13 cellular contexts compared by ENCODE assay signal in genomic region chr6:133705071-133705470, GRCh38.
DNase-seq lines count a peak whose midpoint lies in the region; TF ChIP-seq lines count a peak whose summit lies in the region.
"Had no signal": no experiment of that assay in that cellular context is flagged by ENCODE, and none has a peak within 500 bp of the region (broad histone marks: within the 10 kb centered on the region; RNA-seq: fewer than 3 reads in every experiment).

No MANE protein-coding gene starts in this region.

- no peak overlapping the region for H2BK15ac ChIP-seq in mesenchymal stem cell (ENCODE audit: low read depth, poor library complexity, severe bottlenecking)

- H3K79me2 ChIP-seq in ACC112 (ENCODE audit: control insufficient read depth, insufficient read depth, low read length, unreplicated experiment), result no peaks in the 10 kb centered on the region

- H3K36me3 Mint-ChIP-seq in HFFc6 (ENCODE audit: low read depth), result peaks cover 19% of the 10 kb centered on the region
- H3K36me3 Mint-ChIP-seq in activated CD4-positive, alpha-beta T cell treated with anti-CD3 and anti-CD28 coated beads, Interleukin-2, amount 10 ng/mL, durations not matched to agents 24 days and 14 days (ENCODE audit: low read depth), result no peaks in the 10 kb centered on the region
- H3K36me3 Mint-ChIP-seq: activated CD4-positive, alpha-beta memory T cell treated with anti-CD3 and anti-CD28 coated beads for 36 hours had no signal

- intact Hi-C loops in activated CD4-positive, alpha-beta T cell treated with anti-CD3 and anti-CD28 coated beads, Interleukin-2, amount 10 ng/mL, durations not matched to agents 24 days and 14 days (cut with micrococcal nuclease), result no loop called here

- no peak overlapping the region for H2AK5ac ChIP-seq in mesenchymal stem cell (ENCODE audit: low read length, severe bottlenecking)

- H3K9me3 Mint-ChIP-seq in HFFc6, result no peaks in the 10 kb centered on the region
- no peaks in the 10 kb centered on the region for H3K9me3 Mint-ChIP-seq in activated CD4-positive, alpha-beta T cell treated with anti-CD3 and anti-CD28 coated beads, Interleukin-2, amount 10 ng/mL, durations not matched to agents 24 days and 14 days
- H3K9me3 Mint-ChIP-seq: activated CD4-positive, alpha-beta memory T cell treated with anti-CD3 and anti-CD28 coated beads for 36 hours had no signal

- H3K36me3 ChIP-seq in ACC112 (ENCODE audit: insufficient read depth, low read length) (no peaks in the 10 kb centered on the region), mesenchymal stem cell (ENCODE audit: control insufficient read depth in 1 of 2, insufficient read depth in 2 of 2, low read depth in 1 of 2, low read length in 2 of 2) (no peaks in the 10 kb centered on the region)
- H3K36me3 ChIP-seq: SJCRH30 had no signal

- H3K4me3 Mint-ChIP-seq in HFFc6, result peak overlapping the region; percentile 38
- H3K4me3 Mint-ChIP-seq in activated CD4-positive, alpha-beta T cell treated with anti-CD3 and anti-CD28 coated beads, Interleukin-2, amount 10 ng/mL, durations not matched to agents 24 days and 14 days, result no peak overlapping the region
- H3K4me3 Mint-ChIP-seq: activated CD4-positive, alpha-beta memory T cell treated with anti-CD3 and anti-CD28 coated beads for 36 hours had no signal

- no peaks in the 10 kb centered on the region for H3K27me3 Mint-ChIP-seq in HFFc6 (ENCODE audit: insufficient read depth)
- peaks cover 22% of the 10 kb centered on the region for H3K27me3 Mint-ChIP-seq in activated CD4-positive, alpha-beta T cell treated with anti-CD3 and anti-CD28 coated beads, Interleukin-2, amount 10 ng/mL, durations not matched to agents 24 days and 14 days

- no peak for TF ChIP-seq CTCF in HFFc6 (IDR thresholded peaks at IDR 0.05)

- H3K79me1 ChIP-seq in mesenchymal stem cell (replicated peaks; ENCODE audit: low read length, poor library complexity, severe bottlenecking), result no peaks in the 10 kb centered on the region

- no peak overlapping the region for H2BK12ac ChIP-seq in mesenchymal stem cell (ENCODE audit: low read length in 2 of 2)

- peak overlapping the region; percentile 35; the same call in 1 of the 2 replicates for H3K4me3 ChIP-seq in ACC112 (ENCODE audit: low read depth, low read length)
- H3K4me3 ChIP-seq in mesenchymal stem cell (ENCODE audit: insufficient read depth in 1 of 2, low read depth in 1 of 2, low read length in 2 of 2), result no peak overlapping the region
- H3K4me3 ChIP-seq: SJCRH30 had no signal

- DNase-seq in HFFc6 (peak; percentile 65), dedifferentiated amniotic fluid mesenchymal stem cell (ENCODE audit: extremely low spot score) (peak; percentile 96), mesenchymal stem cell (no peak), dermis blood vessel endothelial cell (no peak), hippocampal formation (lab: John Stamatoyannopoulos, UW) (no peak), NCI-H510A treated with DMSO at 0.1 percent for 48 hours (lab: John Stamatoyannopoulos, UW) (no peak)
- DNase-seq in activated CD4-positive, alpha-beta T cell treated with anti-CD3 and anti-CD28 coated beads, Interleukin-2, amount 10 ng/mL, durations not matched to agents 24 days and 14 days, result no peak
- DNase-seq: activated CD4-positive, alpha-beta memory T cell treated with anti-CD3 and anti-CD28 coated beads for 36 hours; effector memory CD4-positive, alpha-beta T cell; NCI-H2227 treated with DMSO at 0.1 percent for 48 hours; SJCRH30; small intestine had no signal

- H4K8ac ChIP-seq in mesenchymal stem cell (ENCODE audit: low read length), result no peak overlapping the region

- H3K9ac ChIP-seq in mesenchymal stem cell (ENCODE audit: low read length), result peak overlapping the region; percentile 76

- H4K91ac ChIP-seq in mesenchymal stem cell (ENCODE audit: low read length), result no peak overlapping the region

- H3K9me3 ChIP-seq in mesenchymal stem cell (ENCODE audit: control insufficient read depth, low read length), result no peaks in the 10 kb centered on the region
- H3K9me3 ChIP-seq: SJCRH30 had no signal

- no peak overlapping the region for H3K18ac ChIP-seq in mesenchymal stem cell (ENCODE audit: low read depth in 1 of 2, low read length in 2 of 2)

- H3K27ac Mint-ChIP-seq in HFFc6, result peak overlapping the region; percentile 86
- no peak overlapping the region for H3K27ac Mint-ChIP-seq in activated CD4-positive, alpha-beta T cell treated with anti-CD3 and anti-CD28 coated beads, Interleukin-2, amount 10 ng/mL, durations not matched to agents 24 days and 14 days
- H3K27ac Mint-ChIP-seq: activated CD4-positive, alpha-beta memory T cell treated with anti-CD3 and anti-CD28 coated beads for 36 hours had no signal

- H3K4me1 ChIP-seq in ACC112 (ENCODE audit: control insufficient read depth, insufficient read depth, low read length, unreplicated experiment) (peaks cover 58% of the 10 kb centered on the region), mesenchymal stem cell (ENCODE audit: control insufficient read depth, insufficient read depth, low read depth, low read length) (peaks cover 2% of the 10 kb centered on the region)

- peak overlapping the region; percentile 99 for H3K27ac ChIP-seq in ACC112 (ENCODE audit: low read depth, low read length)
- H3K27ac ChIP-seq in mesenchymal stem cell (ENCODE audit: low read length, poor library complexity, severe bottlenecking), result no peak overlapping the region
- H3K27ac ChIP-seq: SJCRH30 had no signal

- 50% methylated on average over 1 of the region's 1 CpG for WGBS in mesenchymal stem cell

- H3K4ac ChIP-seq in mesenchymal stem cell (ENCODE audit: low read depth in 1 of 2, low read length in 2 of 2), result no peak overlapping the region

- H3K14ac ChIP-seq in mesenchymal stem cell (ENCODE audit: low read length in 2 of 2), result no peak overlapping the region

- peak overlapping the region; percentile 66 for H2AFZ ChIP-seq in ACC112 (ENCODE audit: low read length, unreplicated experiment)
- H2AFZ ChIP-seq in mesenchymal stem cell (ENCODE audit: low read depth, low read length), result no peak overlapping the region

- H3K4me1 Mint-ChIP-seq in HFFc6 (ENCODE audit: low read depth), result peaks cover 71% of the 10 kb centered on the region
- peaks cover 2% of the 10 kb centered on the region for H3K4me1 Mint-ChIP-seq in activated CD4-positive, alpha-beta T cell treated with anti-CD3 and anti-CD28 coated beads, Interleukin-2, amount 10 ng/mL, durations not matched to agents 24 days and 14 days

- no peak overlapping the region for H2BK120ac ChIP-seq in mesenchymal stem cell (ENCODE audit: low read depth, low read length)

- no peak overlapping the region for H3K4me2 ChIP-seq in mesenchymal stem cell (ENCODE audit: low read length, poor library complexity, severe bottlenecking)

- no peak overlapping the region for H3K23ac ChIP-seq in mesenchymal stem cell (ENCODE audit: low read length in 2 of 2)

- no peak overlapping the region for H2BK5ac ChIP-seq in mesenchymal stem cell (ENCODE audit: low read depth, low read length, poor library complexity, severe bottlenecking)

- H3K27me3 ChIP-seq in ACC112 (ENCODE audit: insufficient read depth, low read length) (no peaks in the 10 kb centered on the region), mesenchymal stem cell (ENCODE audit: control insufficient read depth in 1 of 2, insufficient read depth in 1 of 2, low read length in 2 of 2) (no peaks in the 10 kb centered on the region)
- H3K27me3 ChIP-seq: SJCRH30 had no signal

Comparison
In these comparisons a context has a peak if more than half of its experiments do, and no peak if none do; other contexts are left out.
1. DNase-seq: peak in HFFc6 (single experiment) and dedifferentiated amniotic fluid mesenchymal stem cell (single experiment); none in mesenchymal stem cell (single experiment), dermis blood vessel endothelial cell (single experiment), hippocampal formation (0 of 2), NCI-H510A treated with DMSO at 0.1 percent for 48 hours (single experiment) and activated CD4-positive, alpha-beta T cell treated with anti-CD3 and anti-CD28 coated beads, Interleukin-2, amount 10 ng/mL, durations not matched to agents 24 days and 14 days (single experiment).